ENCODE assay signal across 1 cellular context in genomic region chr19:2109278-2109864, GRCh38.
TF ChIP-seq lines count a peak whose summit lies in the region.

No MANE protein-coding gene starts in this region.

TF ChIP-seq in H1, 55 proteins besides CTCF, POLR2A, EP300 and RAD21:
- TF ChIP-seq SIN3A (conservative IDR thresholded peaks at IDR 0.05 in 1 of 2, IDR thresholded peaks at IDR 0.05 in 1 of 2; ENCODE audit: low read depth in 1 of 2, low read length in 2 of 2): no peak
- no peak for TF ChIP-seq CHD1 (IDR thresholded peaks at IDR 0.05; ENCODE audit: low read depth, low read length)
- TF ChIP-seq SAP30 (IDR thresholded peaks at IDR 0.05; ENCODE audit: insufficient read depth, insufficient replicate concordance, low read length): no peak
- TF ChIP-seq SIRT6 (IDR thresholded peaks at IDR 0.05; ENCODE audit: low read length): no peak
- no peak for TF ChIP-seq BCL11A (IDR thresholded peaks at IDR 0.05; ENCODE audit: low read depth in 2 of 2, low read length in 2 of 2)
- no peak for TF ChIP-seq E2F6 (IDR thresholded peaks at IDR 0.05)
- no peak for TF ChIP-seq GTF2F1 (IDR thresholded peaks at IDR 0.05; ENCODE audit: borderline replicate concordance, low read depth, low read length)
- TF ChIP-seq TAF1 (IDR thresholded peaks at IDR 0.05; ENCODE audit: low read depth, low read length): no peak
- no peak for TF ChIP-seq CHD2 (IDR thresholded peaks at IDR 0.05; ENCODE audit: low read length)
- no peak for TF ChIP-seq ASH2L (IDR thresholded peaks at IDR 0.05; ENCODE audit: low read length)
- TF ChIP-seq POU5F1 (IDR thresholded peaks at IDR 0.05; ENCODE audit: low read depth, low read length): no peak
- TF ChIP-seq BRCA1 (IDR thresholded peaks at IDR 0.05; ENCODE audit: low read depth, low read length): no peak
- TF ChIP-seq EZH2 (IDR thresholded peaks at IDR 0.05; ENCODE audit: low read depth, low read length, severe bottlenecking): no peak
- no peak for TF ChIP-seq JUN (IDR thresholded peaks at IDR 0.05; ENCODE audit: low read depth, low read length)
